Comparison of ENCODE assay signal across 8 cellular contexts in genomic region chr12:66301944-66302826, GRCh38. TPM values are rescaled to one million over a fixed set of nuclear protein-coding genes. Genes with fewer than 3 reads are reported as not detected.
A peak's percentile ranks its signal among the peaks of the same experiment; 100 is the strongest.
DNase-seq lines count a peak whose midpoint lies in the region; ATAC-seq and TF ChIP-seq lines count a peak whose summit lies in the region.

TSS of gene HELB (plus strand) at chr12:66302493. CDS start at chr12:66302604, 111 bp downstream.

- H3K4me3 Mint-ChIP-seq in activated CD4-positive, alpha-beta T cell treated with anti-CD3 and anti-CD28 coated beads, Interleukin-2, amount 10 ng/mL, durations not matched to agents 24 days and 14 days: peak within 1 kb of the TSS; percentile 99

- peak within 1 kb of the TSS; percentile 100 for H3K27ac Mint-ChIP-seq in activated CD4-positive, alpha-beta T cell treated with anti-CD3 and anti-CD28 coated beads, Interleukin-2, amount 10 ng/mL, durations not matched to agents 24 days and 14 days

- H3K9me3 Mint-ChIP-seq in activated CD4-positive, alpha-beta T cell treated with anti-CD3 and anti-CD28 coated beads, Interleukin-2, amount 10 ng/mL, durations not matched to agents 24 days and 14 days: no peaks in the 10 kb centered on the region

- peak within 1 kb of the TSS; percentile 53 for H3K27ac ChIP-seq in C4-2B

- intact Hi-C loops in activated CD4-positive, alpha-beta T cell treated with anti-CD3 and anti-CD28 coated beads, Interleukin-2, amount 10 ng/mL, durations not matched to agents 24 days and 14 days (cut with micrococcal nuclease): loop anchor here (1.0 to 10.0 kb wide), 6 partner anchors 14 to 1690 kb away; partner anchors contain the start of genes LEMD3, RASSF3 and TMBIM4
- intact Hi-C loops in left colon (cut with DNase I, micrococcal nuclease): no loop called here

- peaks cover 45% of the 10 kb centered on the region for H3K4me1 Mint-ChIP-seq in activated CD4-positive, alpha-beta T cell treated with anti-CD3 and anti-CD28 coated beads, Interleukin-2, amount 10 ng/mL, durations not matched to agents 24 days and 14 days

- DNase-seq in NCI-H69 (lab: John Stamatoyannopoulos, UW) (peak; percentile 97), cortex of kidney (lab: John Stamatoyannopoulos, UW) (peak; percentile 12), left colon (peak; percentile 99 to 100)
- DNase-seq in activated CD4-positive, alpha-beta T cell treated with anti-CD3 and anti-CD28 coated beads, Interleukin-2, amount 10 ng/mL, durations not matched to agents 24 days and 14 days: peak; percentile 98
- DNase-seq in stimulated activated CD4-positive, alpha-beta T cell treated with anti-CD3 and anti-CD28 coated beads, Interleukin-1b, Interleukin-23, amount 100 ng/mL, for 4 hours (ENCODE audit: low read depth in 2 of 2): peak; percentile 98 to 99

- H3K36me3 Mint-ChIP-seq in activated CD4-positive, alpha-beta T cell treated with anti-CD3 and anti-CD28 coated beads, Interleukin-2, amount 10 ng/mL, durations not matched to agents 24 days and 14 days (ENCODE audit: low read depth): peaks cover 28% of the 10 kb centered on the region

- ATAC-seq in GM19372 (IDR thresholded peaks at IDR 0.05; ENCODE audit: low read depth, unreplicated experiment): peak; percentile 94
- ATAC-seq in HG03521 (IDR thresholded peaks at IDR 0.05; ENCODE audit: unreplicated experiment): peak; percentile 89
- ATAC-seq in left colon: peak; percentile 97

- H3K27me3 Mint-ChIP-seq in activated CD4-positive, alpha-beta T cell treated with anti-CD3 and anti-CD28 coated beads, Interleukin-2, amount 10 ng/mL, durations not matched to agents 24 days and 14 days: no peaks in the 10 kb centered on the region

- TF ChIP-seq CTCF in C4-2B (conservative IDR thresholded peaks at IDR 0.05): no peak

RNA-seq across cellular contexts. Expression of gene HELB, which starts in this region (rescaled TPM):
- total RNA-seq in activated CD4-positive, alpha-beta T cell treated with anti-CD3 and anti-CD28 coated beads, Interleukin-2, amount 10 ng/mL, durations not matched to agents 24 days and 14 days: 20.2 and 21.4 TPM in 2 replicates
- total RNA-seq in left colon: 1 to 10 TPM; 3.8 to 4.1 TPM

Comparison
In these comparisons a context has a peak if more than half of its experiments do, and no peak if none do; other contexts are left out.
1. Peak in every context shown above with its lines: DNase-seq, ATAC-seq and H3K27ac ChIP-seq.
2. DNase-seq: peak in every context shown above with its lines; median percentile 100 in left colon; 98 in stimulated activated CD4-positive, alpha-beta T cell treated with anti-CD3 and anti-CD28 coated beads, Interleukin-1b, Interleukin-23, amount 100 ng/mL, for 4 hours; 98 in activated CD4-positive, alpha-beta T cell treated with anti-CD3 and anti-CD28 coated beads, Interleukin-2, amount 10 ng/mL, durations not matched to agents 24 days and 14 days; 97 in NCI-H69; 12 in cortex of kidney.